ENCODE assay signal across 1 cellular context in the genomic region with DNA sequence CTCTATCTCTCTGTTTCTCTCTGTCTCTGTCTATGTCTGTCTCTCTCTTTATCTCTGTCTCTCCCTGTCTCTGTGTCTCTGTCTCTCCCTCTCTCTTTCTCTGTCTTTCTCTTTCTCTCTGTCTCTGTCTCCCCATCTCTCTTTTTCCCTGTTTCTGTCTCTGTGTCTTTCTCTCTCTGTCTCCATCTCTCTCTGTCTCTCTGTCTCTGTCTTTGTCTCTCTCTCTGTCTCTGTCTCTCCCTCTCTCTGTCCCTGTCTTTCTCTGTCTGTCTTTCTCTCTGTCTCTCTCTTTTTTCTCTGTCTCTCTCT.
TF ChIP-seq lines count a peak whose summit lies in the region.

No MANE protein-coding gene starts in this region.

TF ChIP-seq in HEK293, 187 proteins besides CTCF, POLR2A, EP300 and RAD21 (continued from another document):
- TF ChIP-seq ZNF549 (tag by site-specific recombination; IDR thresholded peaks at IDR 0.05), result no peak
- TF ChIP-seq ZFP37 (tag by site-specific recombination; IDR thresholded peaks at IDR 0.05), result no peak
- TF ChIP-seq KLF10 (tag by site-specific recombination; IDR thresholded peaks at IDR 0.05), result no peak
- no peak for TF ChIP-seq ZNF341 (tag by site-specific recombination; IDR thresholded peaks at IDR 0.05; ENCODE audit: low read depth)
- TF ChIP-seq ZNF747 (tag by site-specific recombination; IDR thresholded peaks at IDR 0.05), result no peak
- no peak for TF ChIP-seq BCL11A (tag by site-specific recombination; IDR thresholded peaks at IDR 0.05; ENCODE audit: low read depth)
- no peak for TF ChIP-seq ZNF677 (tag by site-specific recombination; IDR thresholded peaks at IDR 0.05)
